2 cellular contexts compared by ENCODE assay signal in the genomic region with DNA sequence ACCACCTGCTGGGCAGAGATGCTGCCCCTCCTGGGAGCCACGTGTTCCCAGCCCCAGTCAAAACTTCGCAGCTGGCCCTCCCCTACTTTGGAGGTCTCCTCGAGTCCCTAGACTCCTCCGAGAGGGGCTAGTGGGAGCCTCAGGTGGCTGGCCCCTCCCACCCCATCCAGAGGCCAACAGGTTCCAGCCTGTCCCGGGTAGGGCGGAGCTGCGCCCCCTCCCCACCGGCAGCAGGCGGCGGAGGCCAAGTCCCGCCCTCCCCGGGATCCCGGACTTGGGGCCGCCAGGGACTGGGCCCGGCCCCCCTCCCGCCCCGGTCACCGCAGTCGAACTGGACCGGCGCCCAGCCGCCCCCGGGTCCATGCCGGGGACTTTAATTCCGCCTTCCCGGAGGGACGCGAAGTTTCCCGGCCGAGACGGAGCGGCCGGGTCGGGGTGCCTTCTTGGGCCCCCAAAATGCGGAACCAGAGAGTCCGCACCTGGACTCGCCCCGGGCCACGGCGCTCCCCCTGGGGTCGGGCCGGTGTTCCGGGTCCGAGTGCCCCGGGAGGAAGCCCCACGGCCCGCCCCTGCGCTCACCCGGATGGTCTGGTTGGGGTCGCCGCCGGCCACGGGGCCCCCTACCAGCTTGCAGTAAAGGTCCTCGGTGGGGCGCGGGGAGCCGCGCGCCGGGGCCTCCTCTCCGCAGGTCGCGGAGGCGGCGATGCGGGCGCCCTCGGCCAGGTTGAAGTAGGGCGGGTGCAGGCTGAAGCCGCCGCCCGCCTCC.
TF ChIP-seq lines count a peak whose summit lies in the region.

No MANE protein-coding gene starts in this region.

TF ChIP-seq in SK-N-SH, 30 proteins besides CTCF, POLR2A, EP300 and RAD21 (continued from another document):
- TF ChIP-seq PBX3 (IDR thresholded peaks at IDR 0.05): no peak
- no peak for TF ChIP-seq EZH2phosphoT487 (IDR thresholded peaks at IDR 0.05; ENCODE audit: borderline replicate concordance, low read depth)
- no peak for TF ChIP-seq FOXJ3 (CRISPR knock-in tag; IDR thresholded peaks at IDR 0.05)
- TF ChIP-seq, protein P1, sequence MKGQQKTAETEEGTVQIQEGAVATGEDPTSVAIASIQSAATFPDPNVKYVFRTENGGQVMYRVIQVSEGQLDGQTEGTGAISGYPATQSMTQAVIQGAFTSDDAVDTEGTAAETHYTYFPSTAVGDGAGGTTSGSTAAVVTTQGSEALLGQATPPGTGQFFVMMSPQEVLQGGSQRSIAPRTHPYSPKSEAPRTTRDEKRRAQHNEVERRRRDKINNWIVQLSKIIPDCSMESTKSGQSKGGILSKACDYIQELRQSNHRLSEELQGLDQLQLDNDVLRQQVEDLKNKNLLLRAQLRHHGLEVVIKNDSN (IDR thresholded peaks at IDR 0.05; ENCODE audit: borderline replicate concordance, low read depth): no peak
- TF ChIP-seq, protein P2, sequence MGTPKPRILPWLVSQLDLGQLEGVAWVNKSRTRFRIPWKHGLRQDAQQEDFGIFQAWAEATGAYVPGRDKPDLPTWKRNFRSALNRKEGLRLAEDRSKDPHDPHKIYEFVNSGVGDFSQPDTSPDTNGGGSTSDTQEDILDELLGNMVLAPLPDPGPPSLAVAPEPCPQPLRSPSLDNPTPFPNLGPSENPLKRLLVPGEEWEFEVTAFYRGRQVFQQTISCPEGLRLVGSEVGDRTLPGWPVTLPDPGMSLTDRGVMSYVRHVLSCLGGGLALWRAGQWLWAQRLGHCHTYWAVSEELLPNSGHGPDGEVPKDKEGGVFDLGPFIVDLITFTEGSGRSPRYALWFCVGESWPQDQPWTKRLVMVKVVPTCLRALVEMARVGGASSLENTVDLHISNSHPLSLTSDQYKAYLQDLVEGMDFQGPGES (IDR thresholded peaks at IDR 0.05; ENCODE audit: low read depth, low read length): no peak
- TF ChIP-seq SIN3A (IDR thresholded peaks at IDR 0.05; ENCODE audit: borderline replicate concordance, low read depth, low read length): no peak
- TF ChIP-seq MXI1 (IDR thresholded peaks at IDR 0.05; ENCODE audit: low read depth, low read length): peak; percentile 57; the same call in 1 of the 2 replicates
- no peak for TF ChIP-seq REST (IDR thresholded peaks at IDR 0.05; ENCODE audit: low read depth, low read length)
- TF ChIP-seq NRF1 (IDR thresholded peaks at IDR 0.05; ENCODE audit: low read depth, low read length): no peak
- no peak for TF ChIP-seq ELF1 (IDR thresholded peaks at IDR 0.05)
- TF ChIP-seq TEAD4 (IDR thresholded peaks at IDR 0.05; ENCODE audit: borderline replicate concordance, insufficient read depth): no peak
- TF ChIP-seq FOXM1 (IDR thresholded peaks at IDR 0.05; ENCODE audit: low read depth): no peak
TF ChIP-seq in SK-N-SH: peak in this region for 2.

TF ChIP-seq in SK-N-SH treated with all-trans-retinoic acid at 6 μM for 48 hours, 23 proteins besides CTCF, POLR2A, EP300 and RAD21 (continued from another document):
- TF ChIP-seq PATZ1 (CRISPR knock-in tag; IDR thresholded peaks at IDR 0.05; ENCODE audit: borderline replicate concordance) (no peak), PPARA (CRISPR knock-in tag; IDR thresholded peaks at IDR 0.05; ENCODE audit: borderline replicate concordance) (no peak), ZFP30 (CRISPR knock-in tag; IDR thresholded peaks at IDR 0.05) (no peak), ESRRG (CRISPR knock-in tag; IDR thresholded peaks at IDR 0.05) (no peak), ZFP3 (CRISPR knock-in tag; IDR thresholded peaks at IDR 0.05) (no peak), OSR1 (CRISPR knock-in tag; IDR thresholded peaks at IDR 0.05) (no peak)
